In the genomic region with DNA sequence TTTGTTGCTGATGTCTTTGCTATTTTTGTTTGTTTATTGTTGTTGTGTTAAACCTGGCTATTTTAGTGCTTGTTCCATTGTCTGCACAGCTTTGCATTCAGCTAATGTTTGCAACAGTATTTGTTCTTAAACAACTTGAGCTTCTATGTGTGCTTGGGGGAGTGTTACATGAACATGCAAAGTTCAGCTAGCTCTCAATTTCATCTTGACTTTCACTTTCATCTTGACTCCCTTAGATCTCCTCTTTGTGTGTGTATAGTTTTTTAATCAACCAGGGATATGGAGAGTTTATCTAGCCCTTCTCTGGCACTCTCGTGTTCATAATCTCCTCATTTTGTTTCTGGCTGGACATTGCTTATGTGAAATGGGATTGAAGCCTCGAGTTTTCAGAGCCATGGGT, we compare ENCODE assay signal across 11 cellular contexts.
DNase-seq lines count a peak whose midpoint lies in the region; ATAC-seq lines count a peak whose summit lies in the region.
"Had no signal": no experiment of that assay in that cellular context is flagged by ENCODE, and none has a peak within 500 bp of the region (broad histone marks: within the 10 kb centered on the region; RNA-seq: fewer than 3 reads in every experiment).

No MANE protein-coding gene starts in this region.

- no peaks in the 10 kb centered on the region for H3K27me3 Mint-ChIP-seq in stimulated activated naive CD8-positive, alpha-beta T cell treated with anti-CD3 and anti-CD28 coated beads, Interleukin-15, amount 100 ng/mL, for 72 hours
- peaks cover 3% of the 10 kb centered on the region for H3K27me3 Mint-ChIP-seq in T-helper 2 cell treated with Interferon-gamma antibody and Interleukin-4, amounts not matched to agents 5 μg/mL and 100 μg/mL, for 36 hours (ENCODE audit: low read depth)

- H3K9me3 Mint-ChIP-seq in stimulated activated naive CD8-positive, alpha-beta T cell treated with anti-CD3 and anti-CD28 coated beads, Interleukin-15, amount 100 ng/mL, for 72 hours, result peaks cover 4 to 5% of the 10 kb centered on the region in 2 donors
- H3K9me3 Mint-ChIP-seq in T-helper 2 cell treated with Interferon-gamma antibody and Interleukin-4, amounts not matched to agents 5 μg/mL and 100 μg/mL, for 36 hours, result no peaks in the 10 kb centered on the region

- no peak overlapping the region for H3K27ac Mint-ChIP-seq in stimulated activated naive CD8-positive, alpha-beta T cell treated with anti-CD3 and anti-CD28 coated beads, Interleukin-15, amount 100 ng/mL, for 72 hours
- peak overlapping the region; percentile 64 for H3K27ac Mint-ChIP-seq in T-helper 2 cell treated with Interferon-gamma antibody and Interleukin-4, amounts not matched to agents 5 μg/mL and 100 μg/mL, for 36 hours
- H3K27ac Mint-ChIP-seq: activated naive CD8-positive, alpha-beta T cell had no signal

- H3K4me3 Mint-ChIP-seq in stimulated activated naive CD8-positive, alpha-beta T cell treated with anti-CD3 and anti-CD28 coated beads, Interleukin-15, amount 100 ng/mL, for 72 hours, result peak overlapping the region in 1 of 2 donors; percentile 22
- H3K4me3 Mint-ChIP-seq in T-helper 2 cell treated with Interferon-gamma antibody and Interleukin-4, amounts not matched to agents 5 μg/mL and 100 μg/mL, for 36 hours, result peak overlapping the region; percentile 54
- H3K4me3 Mint-ChIP-seq: activated naive CD8-positive, alpha-beta T cell had no signal

- no peaks in the 10 kb centered on the region for H3K36me3 Mint-ChIP-seq in T-helper 2 cell treated with Interferon-gamma antibody and Interleukin-4, amounts not matched to agents 5 μg/mL and 100 μg/mL, for 36 hours (ENCODE audit: low read depth)
- H3K36me3 Mint-ChIP-seq: activated naive CD8-positive, alpha-beta T cell had no signal

- ATAC-seq in stimulated activated naive CD8-positive, alpha-beta T cell treated with anti-CD3 and anti-CD28 coated beads, Interleukin-15, amount 100 ng/mL, for 72 hours, result peak; percentile 56
- no peak for ATAC-seq in stimulated activated naive CD8-positive, alpha-beta T cell treated with anti-CD3 and anti-CD28 coated beads, Interleukin-15, Interleukin-2, amounts not matched to agents 100 U/mL and 50 U/mL, for 24 hours
- ATAC-seq in HG02870 (IDR thresholded peaks at IDR 0.05; ENCODE audit: unreplicated experiment), result peak; percentile 98

- H3K4me1 Mint-ChIP-seq in stimulated activated naive CD8-positive, alpha-beta T cell treated with anti-CD3 and anti-CD28 coated beads, Interleukin-15, amount 100 ng/mL, for 72 hours, result peaks cover 8% of the 10 kb centered on the region
- peaks cover 9% of the 10 kb centered on the region for H3K4me1 Mint-ChIP-seq in T-helper 2 cell treated with Interferon-gamma antibody and Interleukin-4, amounts not matched to agents 5 μg/mL and 100 μg/mL, for 36 hours (ENCODE audit: low read depth)

- DNase-seq in stimulated activated naive CD8-positive, alpha-beta T cell treated with anti-CD3 and anti-CD28 coated beads, Interleukin-15, amount 100 ng/mL, for 72 hours, result no peak
- DNase-seq in stimulated activated naive CD8-positive, alpha-beta T cell treated with anti-CD3 and anti-CD28 coated beads, Interleukin-15, Interleukin-2, amounts not matched to agents 100 U/mL and 50 U/mL, for 24 hours, result no peak
- no peak for DNase-seq in T-helper 2 cell treated with Interferon-gamma antibody and Interleukin-4, amounts not matched to agents 5 μg/mL and 100 μg/mL, for 36 hours (ENCODE audit: low spot score)
- DNase-seq in AG20443 (ENCODE audit: low spot score) (no peak), kidney glomerular epithelial cell (lab: John Stamatoyannopoulos, UW) (no peak), NCI-H1417 treated with DMSO at 0.1 percent for 48 hours (lab: John Stamatoyannopoulos, UW) (no peak), nucleus accumbens (lab: John Stamatoyannopoulos, UW) (no peak)
- DNase-seq: BE2C; stimulated activated CD4-positive, alpha-beta T cell treated with anti-CD3 and anti-CD28 coated beads, Interleukin-2, amount 100 ng/mL, for 24 hours had no signal
